In genomic region chr22:20027966-20028854, GRCh38 we compare ENCODE assay signal across 11 cellular contexts. TPM values are rescaled to one million over a fixed set of nuclear protein-coding genes. Genes with fewer than 3 reads are reported as not detected.
DNase-seq lines count a peak whose midpoint lies in the region; ATAC-seq and TF ChIP-seq lines count a peak whose summit lies in the region.
"Had no signal": no experiment of that assay in that cellular context is flagged by ENCODE, and none has a peak within 500 bp of the region (broad histone marks: within the 10 kb centered on the region; RNA-seq: fewer than 3 reads in every experiment).

No MANE protein-coding gene starts in this region.

- H3K36me3 ChIP-seq in testis (ENCODE audit: low read depth, missing control alignments), result no peaks in the 10 kb centered on the region

- ATAC-seq in SK-N-SH treated with all-trans-retinoic acid at 6 μM for 48 hours, result peak; percentile 77
- ATAC-seq: sciatic nerve; stimulated activated naive CD8-positive, alpha-beta T cell treated with anti-CD3 and anti-CD28 coated beads, Interleukin-15, Interleukin-2, amounts not matched to agents 100 U/mL and 50 U/mL, for 24 hours had no signal

- TF ChIP-seq CTCF in AG10803 (conservative IDR thresholded peaks at IDR 0.05; ENCODE audit: low read length) (peak; percentile 33), GM10248 (IDR thresholded peaks at IDR 0.05; ENCODE audit: control extremely low read depth, extremely low read depth, low read depth, missing control alignments) (peak; percentile 22), testis (IDR thresholded peaks at IDR 0.05) (peak in 1 of 3 experiments; percentile 22)

- POLR2A ChIA-PET in GM10248 (lab: Yijun Ruan, JAX), result no interaction called here

- no peak overlapping the region for H3K27ac ChIP-seq in testis

- H3K4me3 ChIP-seq in AG10803 (ENCODE audit: low read length) (no peak overlapping the region), testis (no peak overlapping the region)

- intact Hi-C loops in testis (cut with DNase I; ENCODE audit: low total_unique reads), result no loop called here

- H3K9me3 ChIP-seq in testis, result no peaks in the 10 kb centered on the region

- H3K27me3 ChIP-seq in testis, result no peaks in the 10 kb centered on the region

- 85 to 89% methylated on average over 12 of the region's 12 CpGs for WGBS in testis, 2 donors

- CTCF ChIA-PET in GM10248 (lab: Yijun Ruan, JAX), result interaction anchor here (1.0 to 1.7 kb wide), 2 partner anchors 13 to 57 kb away, joined by 3 to 4 read pairs; no protein-coding TSS in a partner anchor

- DNase-seq in AG10803 (ENCODE audit: low read depth) (no peak), GM10248 (ENCODE audit: extremely low spot score) (no peak), iris pigment epithelial cell (ENCODE audit: low read depth) (peak; percentile 26), cerebellar nuclear complex (lab: John Stamatoyannopoulos, UW) (no peak), UCSD-AML1 (lab: John Stamatoyannopoulos, UW; ENCODE audit: unreplicated experiment) (no peak), H4 (ENCODE audit: low spot score) (no peak), testis (no peak)
- DNase-seq: activated effector memory CD4-positive, alpha-beta T cell treated with anti-CD3 and anti-CD28 coated beads, Interleukin-2, amount 50 U/mL, for 16 hours; stimulated activated naive CD8-positive, alpha-beta T cell treated with anti-CD3 and anti-CD28 coated beads, Interleukin-15, Interleukin-2, amounts not matched to agents 100 U/mL and 50 U/mL, for 24 hours had no signal

- TF ChIP-seq POLR2A in testis (IDR thresholded peaks at IDR 0.05), result no peak

- H3K4me1 ChIP-seq in testis, result peaks cover 5% of the 10 kb centered on the region

TF ChIP-seq in SK-N-SH treated with all-trans-retinoic acid at 6 μM for 48 hours, 23 proteins besides CTCF, POLR2A, EP300 and RAD21:
- TF ChIP-seq CSRNP3 (CRISPR knock-in tag; IDR thresholded peaks at IDR 0.05) (no peak), TOX (CRISPR knock-in tag; IDR thresholded peaks at IDR 0.05; ENCODE audit: borderline replicate concordance) (no peak), POU6F1 (CRISPR knock-in tag; IDR thresholded peaks at IDR 0.05; ENCODE audit: borderline replicate concordance, low read depth) (no peak), SNAI2 (CRISPR knock-in tag; IDR thresholded peaks at IDR 0.05) (no peak), TCF4 (CRISPR knock-in tag; IDR thresholded peaks at IDR 0.05; ENCODE audit: borderline replicate concordance) (no peak), ZC3H10 (CRISPR knock-in tag; IDR thresholded peaks at IDR 0.05) (no peak), PPARA (CRISPR knock-in tag; IDR thresholded peaks at IDR 0.05; ENCODE audit: borderline replicate concordance) (no peak), GLIS3 (CRISPR knock-in tag; IDR thresholded peaks at IDR 0.05) (no peak), ZNF70 (CRISPR knock-in tag; IDR thresholded peaks at IDR 0.05) (no peak), ARNTL (CRISPR knock-in tag; IDR thresholded peaks at IDR 0.05; ENCODE audit: borderline replicate concordance, low read depth) (no peak), RARB (CRISPR knock-in tag; IDR thresholded peaks at IDR 0.05) (no peak), ESRRG (CRISPR knock-in tag; IDR thresholded peaks at IDR 0.05) (no peak), BACH2 (CRISPR knock-in tag; IDR thresholded peaks at IDR 0.05; ENCODE audit: borderline replicate concordance) (no peak), PATZ1 (CRISPR knock-in tag; IDR thresholded peaks at IDR 0.05; ENCODE audit: borderline replicate concordance) (no peak), OSR1 (CRISPR knock-in tag; IDR thresholded peaks at IDR 0.05) (no peak), CSDC2 (CRISPR knock-in tag; IDR thresholded peaks at IDR 0.05) (no peak)

RNA-seq across cellular contexts. Expression of gene TANGO2, which starts 7.3 kb away (rescaled TPM):
- total RNA-seq in H4 (2014; rRNA removed; shearing (Covaris generic)), result 20.6 and 29.3 TPM in 2 replicates
- 10 to 100 TPM; 13.5 to 21.5 TPM for total RNA-seq in testis
- polyA plus RNA-seq in testis (ENCODE audit: insufficient read depth, low read depth, low replicate concordance), result 19.0 TPM

RNA-seq across cellular contexts. Expression of gene ARVCF, which starts 11.6 kb away (rescaled TPM):
- 0.58 and 1.8 TPM in 2 replicates for total RNA-seq in H4 (2014; rRNA removed; shearing (Covaris generic))
- 10 to 100 TPM; 43.2 to 57.7 TPM for total RNA-seq in testis
- 21.1 TPM for polyA plus RNA-seq in testis (ENCODE audit: insufficient read depth, low read depth, low replicate concordance)

RNA-seq across cellular contexts. Expression of gene DGCR8, which starts 51.8 kb away (rescaled TPM):
- 9.2 and 11.4 TPM in 2 replicates for total RNA-seq in H4 (2014; rRNA removed; shearing (Covaris generic))
- total RNA-seq in testis, result 10 to 100 TPM; 64.8 to 83.7 TPM
- 44.4 TPM for polyA plus RNA-seq in testis (ENCODE audit: insufficient read depth, low read depth, low replicate concordance)

Comparison
In these comparisons a context has a peak if more than half of its experiments do, and no peak if none do; other contexts are left out.
1. RNA of gene ARVCF, which starts 11.6 kb away (total RNA-seq): 43.2 to 57.7 TPM in testis; 0.58 to 1.8 TPM in H4; every median in the first group is over 10 times any median in the second.